ENCODE assay signal across 8 cellular contexts in the genomic region with DNA sequence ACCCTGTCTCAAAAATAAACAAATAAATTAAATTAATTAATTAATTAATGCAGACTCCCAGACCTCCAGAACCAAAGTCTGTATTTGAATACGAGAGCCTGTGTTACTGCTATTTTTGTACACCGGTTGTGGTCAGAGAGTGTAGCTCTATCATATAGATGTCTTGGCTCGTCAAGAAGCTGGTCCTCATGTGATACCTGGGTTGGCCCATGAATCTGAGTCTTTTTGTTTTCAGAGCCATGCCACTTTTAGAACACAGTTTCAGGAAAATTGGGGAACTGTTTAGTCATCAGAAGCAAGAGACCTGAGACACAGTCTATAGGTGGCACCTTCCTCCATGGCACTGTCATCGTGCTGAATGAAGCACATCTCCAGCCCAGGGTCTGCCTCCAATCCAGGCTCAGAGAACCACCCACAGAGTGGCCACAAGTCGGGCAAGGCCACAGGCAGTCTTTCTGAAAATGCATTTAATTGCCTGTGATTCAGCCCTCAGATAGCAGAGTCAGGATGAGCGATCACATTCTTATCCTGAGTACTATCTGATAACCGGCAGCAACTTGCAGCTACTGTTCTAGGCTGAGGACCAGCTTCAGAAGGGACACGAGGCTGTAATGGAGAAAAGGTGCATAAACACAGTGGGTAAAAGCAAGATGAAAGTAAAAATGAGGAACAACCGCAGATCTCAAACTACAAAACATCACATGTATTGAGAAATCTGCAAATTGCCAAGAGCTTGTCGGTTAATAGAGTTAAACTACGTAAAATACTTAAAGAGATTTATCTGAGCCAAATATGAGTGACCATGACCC. TPM values are rescaled to one million over a fixed set of nuclear protein-coding genes. Genes with fewer than 3 reads are reported as not detected.
DNase-seq lines count a peak whose midpoint lies in the region; ATAC-seq and TF ChIP-seq lines count a peak whose summit lies in the region.

No MANE protein-coding gene starts in this region.

- no peak overlapping the region for H3K4me3 Mint-ChIP-seq in activated CD4-positive, alpha-beta T cell treated with anti-CD3 and anti-CD28 coated beads for 36 hours

- peak overlapping the region; percentile 13 for H3K27ac ChIP-seq in OCI-LY1 (ENCODE audit: low read depth, low read length, poor library complexity, severe bottlenecking)

- H4K20me1 ChIP-seq in OCI-LY1 (ENCODE audit: insufficient read depth, low read length): no peaks in the 10 kb centered on the region

- H3K36me3 ChIP-seq in OCI-LY1 (ENCODE audit: insufficient read depth, low read length): no peaks in the 10 kb centered on the region

- in situ Hi-C loops in astrocyte of the spinal cord (cut with HindIII; ENCODE audit: low sequenced_read_pairs): no loop called here

- H3K27ac Mint-ChIP-seq in activated CD4-positive, alpha-beta T cell treated with anti-CD3 and anti-CD28 coated beads for 36 hours: peak overlapping the region; percentile 93

- TF ChIP-seq CTCF in OCI-LY1 (IDR thresholded peaks at IDR 0.05; ENCODE audit: low read length) (no peak), astrocyte of the spinal cord (IDR thresholded peaks at IDR 0.05; ENCODE audit: low read depth, low read length) (no peak)

- H3K9ac ChIP-seq in OCI-LY1 (ENCODE audit: low read length): no peak overlapping the region

- POLR2A ChIA-PET in activated CD4-positive, alpha-beta T cell treated with anti-CD3 and anti-CD28 coated beads for 36 hours (lab: Charles Lee): interaction anchor here (3.5 kb wide), 1 partner anchor 15 kb away, joined by 31 read pairs; the partner anchor contains the start of gene HAPSTR1

- 0 out of 2 replicates have a peak overlapping the region, but pooled peaks have one; percentile 4 for H2AFZ ChIP-seq in OCI-LY1 (ENCODE audit: low read length)

- H3F3A ChIP-seq in OCI-LY1 (ENCODE audit: insufficient read depth, low read length): no peaks in the 10 kb centered on the region

- peak; percentile 37 for ATAC-seq in activated CD4-positive, alpha-beta T cell treated with anti-CD3 and anti-CD28 coated beads for 36 hours
- ATAC-seq in HG03520 (IDR thresholded peaks at IDR 0.05; ENCODE audit: unreplicated experiment): no peak

- no peaks in the 10 kb centered on the region for H3K27me3 Mint-ChIP-seq in activated CD4-positive, alpha-beta T cell treated with anti-CD3 and anti-CD28 coated beads for 36 hours

- no peaks in the 10 kb centered on the region for H3K9me3 ChIP-seq in OCI-LY1 (ENCODE audit: low read length)

- peaks cover 11% of the 10 kb centered on the region for H3K9me3 Mint-ChIP-seq in activated CD4-positive, alpha-beta T cell treated with anti-CD3 and anti-CD28 coated beads for 36 hours (ENCODE audit: low read depth)

- no peak overlapping the region for H3K4me3 ChIP-seq in OCI-LY1 (ENCODE audit: low read depth, low read length, poor library complexity, severe bottlenecking)
- H3K4me3 ChIP-seq in astrocyte of the spinal cord (ENCODE audit: low read depth, low read length): no peak overlapping the region
- H3K4me3 ChIP-seq in skeletal muscle cell (ENCODE audit: low read depth, low read length): no peak overlapping the region

- H3K4me1 ChIP-seq in OCI-LY1 (ENCODE audit: insufficient read depth, low read length, severe bottlenecking): peaks cover 37% of the 10 kb centered on the region

- H3K36me3 Mint-ChIP-seq in activated CD4-positive, alpha-beta T cell treated with anti-CD3 and anti-CD28 coated beads for 36 hours (ENCODE audit: low read depth): peaks cover 19% of the 10 kb centered on the region

- H3K4me1 Mint-ChIP-seq in activated CD4-positive, alpha-beta T cell treated with anti-CD3 and anti-CD28 coated beads for 36 hours: peaks cover 45% of the 10 kb centered on the region

- H3K27me3 ChIP-seq in OCI-LY1 (ENCODE audit: insufficient read depth, low read length): no peaks in the 10 kb centered on the region

- no peaks in the 10 kb centered on the region for H3K79me2 ChIP-seq in OCI-LY1 (ENCODE audit: insufficient read depth, low read length)

- CTCF ChIA-PET in activated CD4-positive, alpha-beta T cell treated with anti-CD3 and anti-CD28 coated beads for 36 hours (lab: Charles Lee): interaction anchor here (0.6 to 1.7 kb wide), 2 partner anchors 25 to 1527 kb away, joined by 3 to 4 read pairs; no protein-coding TSS in a partner anchor

- DNase-seq in activated CD4-positive, alpha-beta T cell treated with anti-CD3 and anti-CD28 coated beads for 36 hours: peak; percentile 66
- DNase-seq in activated CD4-positive, alpha-beta T cell treated with anti-CD3 and anti-CD28 coated beads, Interleukin-2, amount 50 U/mL, for 4 hours: no peak
- peak; percentile 67 for DNase-seq in astrocyte of the spinal cord (ENCODE audit: low read depth, low spot score)
- DNase-seq in skeletal muscle cell (ENCODE audit: low read depth): peak; percentile 35
- no peak for DNase-seq in nucleus accumbens (lab: John Stamatoyannopoulos, UW)
- DNase-seq in NCI-H128 (lab: John Stamatoyannopoulos, UW; ENCODE audit: unreplicated experiment): no peak

- H3K9me2 ChIP-seq in OCI-LY1 (ENCODE audit: low read depth, low read length): no peaks in the 10 kb centered on the region

- intact Hi-C loops in activated CD4-positive, alpha-beta T cell treated with anti-CD3 and anti-CD28 coated beads for 36 hours (cut with DNase I, micrococcal nuclease): loop anchor here in 1 of 2 experiments (5.0 kb wide), 1 partner anchor 115 kb away; the partner anchor contains the start of gene USP7

- peak overlapping the region; percentile 22 for H3K4me2 ChIP-seq in OCI-LY1 (ENCODE audit: low read length)

RNA-seq across cellular contexts. Expression of gene HAPSTR1, which starts 14.2 kb away (rescaled TPM):
- total RNA-seq in activated CD4-positive, alpha-beta T cell treated with anti-CD3 and anti-CD28 coated beads for 36 hours: 10 to 100 TPM; 42.4 to 51.4 TPM

Comparison
In these comparisons a context has a peak if more than half of its experiments do, and no peak if none do; other contexts are left out.
1. DNase-seq: peak in activated CD4-positive, alpha-beta T cell treated with anti-CD3 and anti-CD28 coated beads for 36 hours (single experiment), astrocyte of the spinal cord (single experiment) and skeletal muscle cell (single experiment); none in activated CD4-positive, alpha-beta T cell treated with anti-CD3 and anti-CD28 coated beads, Interleukin-2, amount 50 U/mL, for 4 hours (0 of 2), nucleus accumbens (0 of 56) and NCI-H128 (single experiment).